Comparison of ENCODE assay signal across 6 cellular contexts in genomic region chr9:34611251-34611810, GRCh38. TPM values are rescaled to one million over a fixed set of nuclear protein-coding genes. Genes with fewer than 3 reads are reported as not detected.
DNase-seq lines count a peak whose midpoint lies in the region; ATAC-seq and TF ChIP-seq lines count a peak whose summit lies in the region.

No MANE protein-coding gene starts in this region.

- peak overlapping the region; percentile 4 for H3K27ac ChIP-seq in endodermal cell (ENCODE audit: low read depth, low read length)

- no peaks in the 10 kb centered on the region for H3K27me3 ChIP-seq in endodermal cell (ENCODE audit: control insufficient read depth, insufficient read depth, low read length, poor library complexity, severe bottlenecking)

- H3K4me3 Mint-ChIP-seq in endodermal cell = peak overlapping the region; percentile 85

- H3K9me3 ChIP-seq in endodermal cell (ENCODE audit: control insufficient read depth, low read length) = no peaks in the 10 kb centered on the region

- peaks cover 17% of the 10 kb centered on the region for H3K36me3 Mint-ChIP-seq in endodermal cell (ENCODE audit: low read depth)

- H3K4me1 Mint-ChIP-seq in endodermal cell = peaks cover 18% of the 10 kb centered on the region

- H3K4me1 ChIP-seq in endodermal cell (ENCODE audit: control insufficient read depth, insufficient read depth, low read length) = no peaks in the 10 kb centered on the region

- H3K36me3 ChIP-seq in endodermal cell (ENCODE audit: control insufficient read depth, insufficient read depth, low read length) = peaks cover 11% of the 10 kb centered on the region

- no peaks in the 10 kb centered on the region for H3K9me3 Mint-ChIP-seq in endodermal cell

- H3K4me3 ChIP-seq in endodermal cell (ENCODE audit: low read length) (peak overlapping the region; percentile 90), skeletal muscle cell (ENCODE audit: low read depth, low read length) (peak overlapping the region; percentile 71)

- DNase-seq in AG08396 (ENCODE audit: low spot score) (peak; percentile 24), endodermal cell (no peak), skeletal muscle cell (ENCODE audit: low read depth) (no peak), Ammon's horn (ENCODE audit: low spot score) (no peak)

- H3K27me3 Mint-ChIP-seq in endodermal cell (ENCODE audit: insufficient read depth) = peaks cover 1% of the 10 kb centered on the region

- ATAC-seq in HG03442 (IDR thresholded peaks at IDR 0.05; ENCODE audit: unreplicated experiment) (peak; percentile 5), HG03045 (IDR thresholded peaks at IDR 0.05; ENCODE audit: unreplicated experiment) (no peak)

- TF ChIP-seq CTCF in endodermal cell (conservative IDR thresholded peaks at IDR 0.05) = no peak

- WGBS in endodermal cell (ENCODE audit: insufficient coverage in 1 of 2, insufficient read length in 1 of 2), 2 experiments = 62 to 70% methylated on average over 7 to 10 of the region's 10 CpGs

- peak overlapping the region; percentile 81 for H3K9ac ChIP-seq in endodermal cell (ENCODE audit: extremely low read depth, low read length, poor library complexity, severe bottlenecking)

- H3K27ac Mint-ChIP-seq in endodermal cell = peak overlapping the region; percentile 86

RNA-seq across cellular contexts. Expression of gene RPP25L, which starts 0.6 kb away (rescaled TPM):
- 10 to 100 TPM; 19.3 to 22.4 TPM for total RNA-seq in endodermal cell
- polyA plus RNA-seq in endodermal cell (2013, experiment 1 of 2) = 30.1 TPM
- polyA plus RNA-seq in endodermal cell (2013, experiment 2 of 2) = 22.1 TPM

RNA-seq across cellular contexts. Expression of gene DCTN3, which starts 9.0 kb away (rescaled TPM):
- 10 to 100 TPM; 51.9 to 53.6 TPM for total RNA-seq in endodermal cell
- 117 TPM for polyA plus RNA-seq in endodermal cell (2013, experiment 1 of 2)
- 113 TPM for polyA plus RNA-seq in endodermal cell (2013, experiment 2 of 2)

RNA-seq across cellular contexts. Expression of gene ARID3C, which starts 17.5 kb away (rescaled TPM):
- under 1 TPM; 0.31 to 0.80 TPM for total RNA-seq in endodermal cell
- 0.14 TPM for polyA plus RNA-seq in endodermal cell (2013, experiment 1 of 2)
- 0.83 TPM for polyA plus RNA-seq in endodermal cell (2013, experiment 2 of 2)

RNA-seq across cellular contexts. Expression of gene CNTFR, which starts 21.8 kb away (rescaled TPM):
- 1 to 10 TPM in 1 of 2 donors, under 1 TPM in 1; 0.53 to 1.6 TPM for total RNA-seq in endodermal cell
- 187 TPM for polyA plus RNA-seq in endodermal cell (2013, experiment 1 of 2)
- 167 TPM for polyA plus RNA-seq in endodermal cell (2013, experiment 2 of 2)

RNA-seq across cellular contexts. Expression of gene SIGMAR1, which starts 26.3 kb away (rescaled TPM):
- total RNA-seq in endodermal cell = 10 to 100 TPM; 49.1 to 49.4 TPM
- polyA plus RNA-seq in endodermal cell (2013, experiment 1 of 2) = 84.6 TPM
- 74.7 TPM for polyA plus RNA-seq in endodermal cell (2013, experiment 2 of 2)
